Comparison of ENCODE assay signal across 11 cellular contexts in the genomic region with DNA sequence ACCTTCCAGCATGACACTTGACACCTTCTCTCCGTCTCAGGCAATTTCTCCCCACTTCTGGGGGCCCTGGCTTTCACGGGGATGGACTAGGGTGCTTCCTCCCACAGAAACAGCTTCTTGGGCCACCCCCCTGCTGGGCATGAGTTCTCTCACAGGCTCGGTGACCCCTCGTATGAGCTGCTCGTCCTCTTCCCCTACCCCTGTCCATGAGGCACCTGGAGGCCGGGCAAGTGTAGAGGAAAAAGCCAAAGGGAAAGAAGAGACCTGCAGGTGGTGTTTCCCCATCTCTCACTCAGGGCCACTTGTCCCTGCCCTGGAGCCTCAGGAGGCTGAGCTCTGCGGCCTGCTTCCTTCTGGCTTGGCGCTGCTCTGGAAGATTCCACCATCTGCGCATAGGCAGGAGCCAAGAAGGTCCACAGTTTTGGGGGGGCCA. TPM values are rescaled to one million over a fixed set of nuclear protein-coding genes. Genes with fewer than 3 reads are reported as not detected.
A peak's percentile ranks its signal among the peaks of the same experiment; 100 is the strongest.
DNase-seq lines count a peak whose midpoint lies in the region; ATAC-seq and TF ChIP-seq lines count a peak whose summit lies in the region.
"Had no signal": no experiment of that assay in that cellular context is flagged by ENCODE, and none has a peak within 500 bp of the region (broad histone marks: within the 10 kb centered on the region; RNA-seq: fewer than 3 reads in every experiment).

No MANE protein-coding gene starts in this region.

- ATAC-seq in lower lobe of right lung (no peak), GM19035 (IDR thresholded peaks at IDR 0.05; ENCODE audit: unreplicated experiment) (no peak)

- no peaks in the 10 kb centered on the region for H3K9me2 ChIP-seq in PC-9 (ENCODE audit: insufficient read depth)

- peak overlapping the region; percentile 78; the same call in 1 of the 2 replicates for H3K4me3 ChIP-seq in PC-9
- peak overlapping the region; percentile 82 for H3K4me3 ChIP-seq in lower lobe of right lung
- H3K4me3 ChIP-seq in transverse colon = peak overlapping the region in 1 of 4 donors; percentile 94

- no TSS peak for BruUV-seq in PC-9 (replicated peaks; lab: Mats Ljungman, UMichigan)

- peak; percentile 49 for DNase-seq in activated effector memory CD4-positive, alpha-beta T cell treated with anti-CD3 and anti-CD28 coated beads, Interleukin-2, amount 50 U/mL, for 16 hours
- no peak for DNase-seq in activated effector memory CD4-positive, alpha-beta T cell treated with Interleukin-2 at 50 U/mL for 16 hours
- DNase-seq in PC-9 (no peak), lower lobe of right lung (no peak), transverse colon (no peak), retina (no peak), NCI-H2081 (lab: John Stamatoyannopoulos, UW) (no peak)
- DNase-seq: activated naive CD8-positive, alpha-beta T cell treated with anti-CD3 and anti-CD28 coated beads, Interleukin-2, amount 10 ng/mL, durations not matched to agents 7 days and 5 days; SHP77 treated with DMSO at 0.1 percent for 48 hours had no signal

- H4K20me1 ChIP-seq in PC-9 (ENCODE audit: insufficient read depth) = no peaks in the 10 kb centered on the region

- H3K9me3 ChIP-seq in PC-9 (ENCODE audit: insufficient read depth, low read depth) (no peaks in the 10 kb centered on the region), lower lobe of right lung (no peaks in the 10 kb centered on the region), transverse colon (no peaks in the 10 kb centered on the region)

- H2AFZ ChIP-seq in PC-9 = no peak overlapping the region

- H3K4me1 ChIP-seq in PC-9 (replicated peaks; ENCODE audit: insufficient read depth) (peaks cover 20% of the 10 kb centered on the region), lower lobe of right lung (peaks cover 36% of the 10 kb centered on the region), transverse colon (peaks cover 0 to 24% (median 10%) of the 10 kb centered on the region in 4 donors)

- H3K27me3 ChIP-seq in PC-9 (ENCODE audit: insufficient read depth, low read depth) (no peaks in the 10 kb centered on the region), lower lobe of right lung (ENCODE audit: low read depth) (peaks cover 6% of the 10 kb centered on the region), transverse colon (peaks cover 21% of the 10 kb centered on the region)

- WGBS in transverse colon (ENCODE audit: low coverage in 1 of 2), 2 donors = 95% methylated on average over 9 of the region's 9 CpGs; no CpG with 5 or more reads in 1 of the 2 donors

- no peaks in the 10 kb centered on the region for H3K79me2 ChIP-seq in PC-9 (ENCODE audit: low read depth)

- in situ Hi-C loops in transverse colon (cut with MboI; ENCODE audit: low pct_ligation_motif_present in 1 of 4, low pct_unique_long_range_greater_than_20kb in 1 of 4, low sequenced_read_pairs in 3 of 4) = no loop called here

- CTCF ChIA-PET in PC-9 (lab: Charles Lee) = no interaction called here

- H3K36me3 ChIP-seq in PC-9 (ENCODE audit: low read depth) (no peaks in the 10 kb centered on the region), lower lobe of right lung (no peaks in the 10 kb centered on the region), transverse colon (no peaks in the 10 kb centered on the region)

- TF ChIP-seq EP300 in transverse colon (IDR thresholded peaks at IDR 0.05; ENCODE audit: low read depth) = no peak

- intact Hi-C loops in PC-9 (cut with micrococcal nuclease; ENCODE audit: unreplicated experiment) (loop anchor here (10.0 kb wide), 1 partner anchor 194 kb away; no protein-coding TSS in a partner anchor), lower lobe of right lung (cut with DNase I) (no loop called here), transverse colon (cut with DNase I; ENCODE audit: low total_unique reads) (no loop called here)

- H3F3A ChIP-seq in PC-9 (ENCODE audit: insufficient read depth, low read depth) = peaks cover 17% of the 10 kb centered on the region

- TF ChIP-seq CTCF in PC-9 (conservative IDR thresholded peaks at IDR 0.05) (no peak), lower lobe of right lung (IDR thresholded peaks at IDR 0.05) (no peak), transverse colon (IDR thresholded peaks at IDR 0.05) (no peak)

- TF ChIP-seq POLR2A in transverse colon (IDR thresholded peaks at IDR 0.05) = no peak

- peak overlapping the region; percentile 93 for H3K4me2 ChIP-seq in PC-9

- H3K27ac ChIP-seq in PC-9 (0 out of 2 replicates have a peak overlapping the region, but pooled peaks have one; percentile 46), lower lobe of right lung (no peak overlapping the region), transverse colon (peak overlapping the region; percentile 92 to 97 (median 94))

- POLR2A ChIA-PET in PC-9 (lab: Charles Lee; ENCODE audit: unreplicated experiment) = no interaction called here

RNA-seq across cellular contexts. Expression of a gene that starts 1.9 kb away (rescaled TPM):
- 36.6 and 37.1 TPM in 2 replicates for total RNA-seq in PC-9 (2021)
- 59.5 TPM for total RNA-seq in lower lobe of right lung
- total RNA-seq in transverse colon = 10 to 100 TPM; 12.4 to 77.4 (median 17.3) TPM

RNA-seq across cellular contexts. Expression of a gene that starts 41.9 kb away (rescaled TPM):
- total RNA-seq in PC-9 (2021) (3.1 and 3.4 TPM in 2 replicates), lower lobe of right lung (1.9 TPM), transverse colon (1 to 10 TPM in 1 of 4 donors, under 1 TPM in 2, not detected in 1; 0.68 to 1.3 (median 0.80) TPM)
- total RNA-seq: epithelial cell of proximal tubule had no signal
